Comparison of ENCODE assay signal across 22 cellular contexts in the genomic region with DNA sequence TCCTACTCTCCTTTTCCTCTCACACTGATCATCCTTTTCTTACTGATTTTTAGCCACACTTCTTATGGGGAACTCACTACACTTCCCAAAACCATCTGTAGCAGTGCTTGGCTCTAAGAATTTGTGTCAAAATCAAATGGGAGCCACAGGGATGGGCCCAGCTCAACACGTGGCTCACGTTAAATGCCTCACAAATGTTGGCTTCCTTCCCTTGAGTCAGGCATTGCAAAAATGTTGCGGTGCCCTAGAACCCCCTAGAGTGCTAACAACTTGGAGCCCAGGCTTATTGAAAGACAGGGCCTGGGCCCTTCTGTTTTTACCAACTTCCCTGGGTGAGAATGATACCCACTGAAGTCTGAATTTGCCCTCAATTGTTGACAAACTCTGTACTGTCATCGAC.
"Had no signal": no experiment of that assay in that cellular context is flagged by ENCODE, and none has a peak within 500 bp of the region (broad histone marks: within the 10 kb centered on the region; RNA-seq: fewer than 3 reads in every experiment).

No MANE protein-coding gene starts in this region.

- H3K4me1 ChIP-seq: Peyer's patch had no signal

- H3K9me3 ChIP-seq: Peyer's patch had no signal

- DNase-seq: activated B cell treated with CpG ODN at 0.5 μM for 24 hours; activated CD4-positive, alpha-beta memory T cell treated with anti-CD3 and anti-CD28 coated beads for 36 hours; activated CD4-positive, alpha-beta T cell treated with anti-CD3 and anti-CD28 coated beads, Interleukin-2, amount 10 ng/mL, durations not matched to agents 7 days and 5 days; activated CD8-positive, alpha-beta memory T cell treated with anti-CD3 and anti-CD28 coated beads for 24 hours; activated effector memory CD4-positive, alpha-beta T cell treated with anti-CD3 and anti-CD28 coated beads, Interleukin-2, amount 50 U/mL, for 16 hours; activated naive CD4-positive, alpha-beta T cell treated with Interleukin-2 at 50 U/mL for 16 hours; activated T-cell treated with anti-CD3 and anti-CD28 coated beads, Interleukin-2, amount 50 U/mL, for 4 hours; amygdala; caudate nucleus; MM.1S; NCI-H1105; NCI-H1436; NCI-H1694 treated with DMSO at 0.1 percent for 48 hours; NCI-H2029 treated with DMSO at 0.1 percent for 48 hours; NCI-H510A treated with DMSO at 0.1 percent for 48 hours; NCI-H69; NK-92 treated with Interleukin-12 subunit alpha and Interleukin-12 subunit beta, amount 100 ng/mL, for 24 hours; OCI-M1; Peyer's patch; SIG-M5; T-helper 17 cell; T-helper 9 cell had no signal

- H3K36me3 ChIP-seq: Peyer's patch had no signal

- H3K27me3 ChIP-seq: Peyer's patch had no signal

- H3K27ac ChIP-seq: Peyer's patch had no signal

- ATAC-seq: activated T-cell treated with anti-CD3 and anti-CD28 coated beads, Interleukin-2, amount 50 U/mL, for 4 hours; T-helper 17 cell had no signal

- H3K4me3 ChIP-seq: Peyer's patch had no signal
